Comparison of ENCODE assay signal across 12 cellular contexts in the genomic region with DNA sequence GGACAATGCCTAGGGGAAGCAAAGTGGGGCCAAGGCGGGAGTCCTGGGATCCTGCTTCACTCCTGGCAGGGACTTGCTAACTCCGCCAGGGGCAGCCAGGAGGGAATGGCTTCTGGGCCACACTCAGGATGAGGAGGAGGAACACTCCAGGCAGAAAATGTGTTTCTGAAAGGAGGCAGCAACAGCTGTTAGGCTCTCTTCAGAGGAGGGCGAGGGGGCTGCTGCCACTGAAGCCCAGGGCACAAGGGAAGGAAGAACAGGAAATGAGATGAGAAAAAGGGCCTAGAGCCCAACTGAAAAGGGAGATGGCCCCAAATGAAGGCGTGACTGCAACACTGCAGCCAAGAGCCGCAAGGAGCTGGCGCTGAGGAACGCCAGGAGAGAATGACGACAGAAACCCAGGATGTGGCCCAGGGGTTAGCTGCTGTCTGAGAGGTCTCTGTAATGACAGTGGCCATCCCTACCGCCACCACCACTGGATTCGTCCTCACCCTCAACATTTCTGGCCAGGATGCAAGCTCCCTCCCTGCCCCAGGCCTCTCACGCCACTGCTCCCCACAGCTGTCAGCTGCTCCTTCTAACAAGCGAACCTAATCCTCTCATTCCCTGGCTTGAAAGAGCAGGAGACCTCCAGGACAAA. TPM values are rescaled to one million over a fixed set of nuclear protein-coding genes. Genes with fewer than 3 reads are reported as not detected.
A peak's percentile ranks its signal among the peaks of the same experiment; 100 is the strongest.
DNase-seq lines count a peak whose midpoint lies in the region; ATAC-seq and TF ChIP-seq lines count a peak whose summit lies in the region.
"Had no signal": no experiment of that assay in that cellular context is flagged by ENCODE, and none has a peak within 500 bp of the region (broad histone marks: within the 10 kb centered on the region; RNA-seq: fewer than 3 reads in every experiment).

No MANE protein-coding gene starts in this region.

- H2AFZ ChIP-seq in neural progenitor cell (replicated peaks): no peak overlapping the region

- CTCF ChIA-PET in RWPE1 (lab: Yijun Ruan, JAX): interaction anchor here (0.7 to 0.8 kb wide), 2 partner anchors 42 to 63 kb away, joined by 3 read pairs; no protein-coding TSS in a partner anchor

- peaks cover 22% of the 10 kb centered on the region for H4K20me1 ChIP-seq in neural progenitor cell (ENCODE audit: low read depth)

- H3K9me3 ChIP-seq in neural progenitor cell (ENCODE audit: low read depth): no peaks in the 10 kb centered on the region
- H3K9me3 ChIP-seq: uterus had no signal

- H3K27me3 ChIP-seq in neural progenitor cell: no peaks in the 10 kb centered on the region
- H3K27me3 ChIP-seq: uterus had no signal

- H3K4me1 Mint-ChIP-seq in neural progenitor cell: peaks cover 40% of the 10 kb centered on the region

- H3K4me2 ChIP-seq in neural progenitor cell: peak overlapping the region; percentile 79

- no peak overlapping the region for H3K9ac ChIP-seq in neural progenitor cell

- peak overlapping the region; percentile 96 for H3K27ac Mint-ChIP-seq in neural progenitor cell

- H3F3A ChIP-seq in neural progenitor cell (ENCODE audit: low read depth): peaks cover 66% of the 10 kb centered on the region

- peak overlapping the region; percentile 40 for H3K4me3 ChIP-seq in neural progenitor cell
- H3K4me3 ChIP-seq: uterus had no signal

- peak; percentile 65 for DNase-seq in AG08396 (ENCODE audit: low spot score)
- no peak for DNase-seq in RWPE1 (ENCODE audit: low spot score)
- DNase-seq in fibroblast of peridontal ligament (ENCODE audit: extremely low read depth): peak; percentile 54
- DNase-seq in neural progenitor cell (ENCODE audit: low spot score): peak; percentile 80
- DNase-seq in cerebellum (ENCODE audit: low spot score): no peak
- DNase-seq in AML-193 (lab: John Stamatoyannopoulos, UW): no peak
- no peak for DNase-seq in T-helper 2 cell
- DNase-seq: activated CD4-positive, alpha-beta T cell treated with anti-CD3 and anti-CD28 coated beads for 4 hours; OCI-M1 had no signal

- H3K27ac ChIP-seq in RWPE1 (peak overlapping the region; percentile 47), neural progenitor cell (peak overlapping the region; percentile 95)
- H3K27ac ChIP-seq: uterus had no signal

- POLR2A ChIA-PET in RWPE1 (lab: Yijun Ruan, JAX; ENCODE audit: low non-redundant PET): interaction anchor here (0.6 kb wide), 1 partner anchor 123 kb away, joined by 7 read pairs; no protein-coding TSS in a partner anchor

- peaks cover 80% of the 10 kb centered on the region for H3K79me2 ChIP-seq in neural progenitor cell (ENCODE audit: low read depth)

- H3K4me1 ChIP-seq in neural progenitor cell: peaks cover 59% of the 10 kb centered on the region
- H3K4me1 ChIP-seq: uterus had no signal

- TF ChIP-seq CTCF in RWPE1 (conservative IDR thresholded peaks at IDR 0.05; ENCODE audit: low read depth) (no peak), neural progenitor cell (IDR thresholded peaks at IDR 0.05) (peak; percentile 30)

- peak overlapping the region; percentile 30 for H3K4me3 Mint-ChIP-seq in neural progenitor cell
- H3K4me3 Mint-ChIP-seq: IgD-negative memory B cell had no signal

- H3K9me3 Mint-ChIP-seq in neural progenitor cell: no peaks in the 10 kb centered on the region
- H3K9me3 Mint-ChIP-seq: IgD-negative memory B cell had no signal

- peaks cover 2% of the 10 kb centered on the region for H3K27me3 Mint-ChIP-seq in neural progenitor cell (ENCODE audit: insufficient read depth, low read depth)
- H3K27me3 Mint-ChIP-seq: IgD-negative memory B cell had no signal

- peaks cover 7% of the 10 kb centered on the region for H3K36me3 ChIP-seq in neural progenitor cell
- H3K36me3 ChIP-seq: uterus had no signal

- peaks cover 7% of the 10 kb centered on the region for H3K36me3 Mint-ChIP-seq in neural progenitor cell
- H3K36me3 Mint-ChIP-seq: IgD-negative memory B cell had no signal

- ATAC-seq in HG03520 (IDR thresholded peaks at IDR 0.05; ENCODE audit: unreplicated experiment): no peak

RNA-seq across cellular contexts. Expression of a gene that starts 15.8 kb away (rescaled TPM):
- total RNA-seq in neural progenitor cell (ENCODE audit: low replicate concordance) (249 and 270 TPM in 2 replicates), cerebellum (110 TPM)

RNA-seq across cellular contexts. Expression of a gene that starts 50.8 kb away (rescaled TPM):
- total RNA-seq in neural progenitor cell (ENCODE audit: low replicate concordance): 0.13 and 0.43 TPM in 2 replicates
- 1.5 TPM for total RNA-seq in cerebellum

Comparison
In these comparisons a context has a peak if more than half of its experiments do, and no peak if none do; other contexts are left out.
1. DNase-seq: peak in AG08396 (single experiment), fibroblast of peridontal ligament (single experiment) and neural progenitor cell (single experiment); none in RWPE1 (single experiment), cerebellum (single experiment), AML-193 (0 of 2) and T-helper 2 cell (0 of 5).